In the genomic region with DNA sequence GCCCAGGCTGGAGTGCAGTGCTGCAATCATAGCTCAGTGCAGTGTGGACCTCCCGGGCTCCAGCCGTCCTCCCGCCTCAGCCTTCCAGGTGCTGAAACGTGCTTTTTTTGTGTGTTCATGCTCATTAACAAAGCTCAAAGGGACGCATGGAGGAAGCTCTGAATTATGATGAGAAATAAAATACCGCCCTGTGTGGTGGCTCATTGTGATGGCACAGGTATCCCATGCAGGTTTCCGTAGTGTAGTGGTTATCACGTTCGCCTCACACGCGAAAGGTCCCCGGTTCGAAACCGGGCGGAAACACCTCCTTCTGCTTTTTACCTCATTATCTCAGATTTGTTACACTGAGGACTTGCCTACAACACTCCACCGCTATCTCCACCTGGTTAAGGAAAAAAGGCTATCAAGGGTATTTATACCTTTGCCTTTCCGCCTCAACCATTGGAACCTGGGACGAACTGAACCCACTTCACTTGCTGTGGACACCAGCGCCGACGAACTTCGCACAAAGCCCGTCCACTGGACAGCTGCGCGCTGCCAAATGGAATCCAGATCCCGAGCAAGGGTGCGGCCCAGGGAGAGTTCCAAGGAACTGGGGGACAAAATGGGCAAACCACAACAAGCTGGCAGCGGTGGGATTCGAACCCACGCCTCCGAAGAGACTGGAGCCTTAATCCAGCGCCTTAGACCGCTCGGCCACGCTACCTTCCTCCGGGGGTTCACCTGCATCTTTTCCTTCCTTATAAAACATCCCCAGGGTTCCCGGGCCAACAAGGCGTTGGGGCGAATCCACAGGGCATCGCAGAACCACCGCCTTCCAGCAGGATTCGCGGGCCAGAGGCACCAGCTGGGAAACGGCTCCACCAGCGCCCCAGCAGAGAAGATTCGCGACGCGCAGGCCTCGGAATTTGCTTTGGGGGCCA, we compare ENCODE assay signal across 8 cellular contexts. TPM values are rescaled to one million over a fixed set of nuclear protein-coding genes. Genes with fewer than 3 reads are reported as not detected.
DNase-seq lines count a peak whose midpoint lies in the region; ATAC-seq and TF ChIP-seq lines count a peak whose summit lies in the region.

No MANE protein-coding gene starts in this region.

- no peak for TF ChIP-seq CTCF in GM12865 (IDR thresholded peaks at IDR 0.05; ENCODE audit: insufficient read depth, low read depth, low read length, missing control alignments)

- ATAC-seq in HG02759 (IDR thresholded peaks at IDR 0.05; ENCODE audit: unreplicated experiment) (peak; percentile 44), SK-N-SH treated with all-trans-retinoic acid at 6 μM for 48 hours (peak; percentile 63)

- DNase-seq in GM12865 (ENCODE audit: low read depth) (peak; percentile 88), dermis blood vessel endothelial cell (peak; percentile 59), renal cortical epithelial cell (ENCODE audit: low read depth) (peak; percentile 38), NCI-H1092 treated with DMSO at 0.1 percent for 48 hours (lab: John Stamatoyannopoulos, UW) (no peak), NCI-H2227 treated with DMSO at 0.1 percent for 48 hours (lab: John Stamatoyannopoulos, UW) (no peak), NOMO-1 (lab: John Stamatoyannopoulos, UW; ENCODE audit: unreplicated experiment in 2 of 2) (no peak)

- peak overlapping the region; percentile 50 for H3K4me3 ChIP-seq in GM12865 (ENCODE audit: low read depth, low read length)

TF ChIP-seq in SK-N-SH treated with all-trans-retinoic acid at 6 μM for 48 hours, 23 proteins besides CTCF, POLR2A, EP300 and RAD21:
- TF ChIP-seq, protein P1, sequence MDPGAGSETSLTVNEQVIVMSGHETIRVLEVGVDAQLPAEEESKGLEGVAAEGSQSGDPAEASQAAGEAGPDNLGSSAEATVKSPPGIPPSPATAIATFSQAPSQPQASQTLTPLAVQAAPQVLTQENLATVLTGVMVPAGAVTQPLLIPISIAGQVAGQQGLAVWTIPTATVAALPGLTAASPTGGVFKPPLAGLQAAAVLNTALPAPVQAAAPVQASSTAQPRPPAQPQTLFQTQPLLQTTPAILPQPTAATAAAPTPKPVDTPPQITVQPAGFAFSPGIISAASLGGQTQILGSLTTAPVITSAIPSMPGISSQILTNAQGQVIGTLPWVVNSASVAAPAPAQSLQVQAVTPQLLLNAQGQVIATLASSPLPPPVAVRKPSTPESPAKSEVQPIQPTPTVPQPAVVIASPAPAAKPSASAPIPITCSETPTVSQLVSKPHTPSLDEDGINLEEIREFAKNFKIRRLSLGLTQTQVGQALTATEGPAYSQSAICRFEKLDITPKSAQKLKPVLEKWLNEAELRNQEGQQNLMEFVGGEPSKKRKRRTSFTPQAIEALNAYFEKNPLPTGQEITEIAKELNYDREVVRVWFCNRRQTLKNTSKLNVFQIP (CRISPR knock-in tag; IDR thresholded peaks at IDR 0.05; ENCODE audit: borderline replicate concordance, low read depth), result no peak
- TF ChIP-seq, protein P2, sequence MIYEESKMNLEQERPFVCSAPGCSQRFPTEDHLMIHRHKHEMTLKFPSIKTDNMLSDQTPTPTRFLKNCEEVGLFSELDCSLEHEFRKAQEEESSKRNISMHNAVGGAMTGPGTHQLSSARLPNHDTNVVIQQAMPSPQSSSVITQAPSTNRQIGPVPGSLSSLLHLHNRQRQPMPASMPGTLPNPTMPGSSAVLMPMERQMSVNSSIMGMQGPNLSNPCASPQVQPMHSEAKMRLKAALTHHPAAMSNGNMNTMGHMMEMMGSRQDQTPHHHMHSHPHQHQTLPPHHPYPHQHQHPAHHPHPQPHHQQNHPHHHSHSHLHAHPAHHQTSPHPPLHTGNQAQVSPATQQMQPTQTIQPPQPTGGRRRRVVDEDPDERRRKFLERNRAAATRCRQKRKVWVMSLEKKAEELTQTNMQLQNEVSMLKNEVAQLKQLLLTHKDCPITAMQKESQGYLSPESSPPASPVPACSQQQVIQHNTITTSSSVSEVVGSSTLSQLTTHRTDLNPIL (CRISPR knock-in tag; IDR thresholded peaks at IDR 0.05; ENCODE audit: low read depth), result no peak
- TF ChIP-seq RARB (CRISPR knock-in tag; IDR thresholded peaks at IDR 0.05), result no peak
- TF ChIP-seq ZFP30 (CRISPR knock-in tag; IDR thresholded peaks at IDR 0.05), result no peak
- no peak for TF ChIP-seq ZNF565 (CRISPR knock-in tag; conservative IDR thresholded peaks at IDR 0.05; ENCODE audit: low read depth)
- 0 out of 2 replicates have a peak, but pooled peaks have one; percentile 11 for TF ChIP-seq ISL1 (CRISPR knock-in tag; IDR thresholded peaks at IDR 0.05)
- no peak for TF ChIP-seq ARNTL (CRISPR knock-in tag; IDR thresholded peaks at IDR 0.05; ENCODE audit: borderline replicate concordance, low read depth)
- TF ChIP-seq, protein P3, sequence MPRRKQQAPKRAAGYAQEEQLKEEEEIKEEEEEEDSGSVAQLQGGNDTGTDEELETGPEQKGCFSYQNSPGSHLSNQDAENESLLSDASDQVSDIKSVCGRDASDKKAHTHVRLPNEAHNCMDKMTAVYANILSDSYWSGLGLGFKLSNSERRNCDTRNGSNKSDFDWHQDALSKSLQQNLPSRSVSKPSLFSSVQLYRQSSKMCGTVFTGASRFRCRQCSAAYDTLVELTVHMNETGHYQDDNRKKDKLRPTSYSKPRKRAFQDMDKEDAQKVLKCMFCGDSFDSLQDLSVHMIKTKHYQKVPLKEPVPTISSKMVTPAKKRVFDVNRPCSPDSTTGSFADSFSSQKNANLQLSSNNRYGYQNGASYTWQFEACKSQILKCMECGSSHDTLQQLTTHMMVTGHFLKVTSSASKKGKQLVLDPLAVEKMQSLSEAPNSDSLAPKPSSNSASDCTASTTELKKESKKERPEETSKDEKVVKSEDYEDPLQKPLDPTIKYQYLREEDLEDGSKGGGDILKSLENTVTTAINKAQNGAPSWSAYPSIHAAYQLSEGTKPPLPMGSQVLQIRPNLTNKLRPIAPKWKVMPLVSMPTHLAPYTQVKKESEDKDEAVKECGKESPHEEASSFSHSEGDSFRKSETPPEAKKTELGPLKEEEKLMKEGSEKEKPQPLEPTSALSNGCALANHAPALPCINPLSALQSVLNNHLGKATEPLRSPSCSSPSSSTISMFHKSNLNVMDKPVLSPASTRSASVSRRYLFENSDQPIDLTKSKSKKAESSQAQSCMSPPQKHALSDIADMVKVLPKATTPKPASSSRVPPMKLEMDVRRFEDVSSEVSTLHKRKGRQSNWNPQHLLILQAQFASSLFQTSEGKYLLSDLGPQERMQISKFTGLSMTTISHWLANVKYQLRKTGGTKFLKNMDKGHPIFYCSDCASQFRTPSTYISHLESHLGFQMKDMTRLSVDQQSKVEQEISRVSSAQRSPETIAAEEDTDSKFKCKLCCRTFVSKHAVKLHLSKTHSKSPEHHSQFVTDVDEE (CRISPR knock-in tag; IDR thresholded peaks at IDR 0.05), result peak; percentile 21; the same call in 1 of the 2 replicates
TF ChIP-seq in SK-N-SH treated with all-trans-retinoic acid at 6 μM for 48 hours: peak in this region for 2.

RNA-seq across cellular contexts. Expression of a gene that starts 26.3 kb away (rescaled TPM):
- total RNA-seq in dermis blood vessel endothelial cell (not detected in 2 replicates), renal cortical epithelial cell (not detected in 2 replicates)

RNA-seq across cellular contexts. Expression of a gene that starts 31.3 kb away (rescaled TPM):
- total RNA-seq in dermis blood vessel endothelial cell (2.7 and 5.2 TPM in 2 replicates), renal cortical epithelial cell (2.8 and 12.7 TPM in 2 replicates)

RNA-seq across cellular contexts. Expression of a gene that starts 42.7 kb away (rescaled TPM):
- not detected in 2 replicates for total RNA-seq in dermis blood vessel endothelial cell
- not detected in 2 replicates for total RNA-seq in renal cortical epithelial cell

RNA-seq across cellular contexts. Expression of a gene that starts 49.4 kb away (rescaled TPM):
- 9.0 and 9.2 TPM in 2 replicates for total RNA-seq in dermis blood vessel endothelial cell
- total RNA-seq in renal cortical epithelial cell, result 12.8 and 13.7 TPM in 2 replicates

Comparison
In these comparisons a context has a peak if more than half of its experiments do, and no peak if none do; other contexts are left out.
1. DNase-seq: peak in GM12865 (single experiment), dermis blood vessel endothelial cell (single experiment) and renal cortical epithelial cell (single experiment); none in NCI-H1092 treated with DMSO at 0.1 percent for 48 hours (single experiment), NCI-H2227 treated with DMSO at 0.1 percent for 48 hours (single experiment) and NOMO-1 (0 of 2).